In the genomic region with DNA sequence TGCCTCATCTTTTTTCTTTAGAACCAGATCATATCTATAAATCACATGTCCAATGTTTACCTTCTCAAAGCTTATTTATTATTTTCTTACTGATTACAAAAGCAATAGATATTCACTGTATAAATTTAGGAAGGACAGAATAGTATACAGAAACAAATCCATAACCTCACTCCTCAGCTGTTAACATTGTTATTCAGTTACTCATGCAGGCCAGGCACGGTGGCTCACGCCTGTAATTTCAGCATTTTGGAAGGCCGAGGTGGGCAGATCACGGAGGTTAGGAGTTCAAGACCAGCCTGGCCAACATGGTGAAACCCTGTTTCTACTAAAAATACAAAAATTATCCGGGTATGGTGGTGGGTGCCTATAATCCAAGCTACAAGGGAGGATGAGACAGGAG, we compare ENCODE assay signal across 14 cellular contexts. TPM values are rescaled to one million over a fixed set of nuclear protein-coding genes. Genes with fewer than 3 reads are reported as not detected.
DNase-seq lines count a peak whose midpoint lies in the region; ATAC-seq and TF ChIP-seq lines count a peak whose summit lies in the region.
"Had no signal": no experiment of that assay in that cellular context is flagged by ENCODE, and none has a peak within 500 bp of the region (broad histone marks: within the 10 kb centered on the region; RNA-seq: fewer than 3 reads in every experiment).

No MANE protein-coding gene starts in this region.

- TF ChIP-seq CTCF in adrenal gland (IDR thresholded peaks at IDR 0.05) (no peak), stomach (IDR thresholded peaks at IDR 0.05) (no peak), endothelial cell (IDR thresholded peaks at IDR 0.05; ENCODE audit: unreplicated experiment) (no peak), GM10248 (IDR thresholded peaks at IDR 0.05; ENCODE audit: control extremely low read depth, extremely low read depth, low read depth, missing control alignments) (no peak)

- peaks cover 27% of the 10 kb centered on the region for H3K4me1 Mint-ChIP-seq in T-helper 2 cell treated with Interferon-gamma antibody and Interleukin-4, amounts not matched to agents 5 μg/mL and 100 μg/mL, for 36 hours (ENCODE audit: low read depth)
- H3K4me1 Mint-ChIP-seq in endothelial cell (ENCODE audit: unreplicated experiment) = peaks cover 23% of the 10 kb centered on the region

- H3K4me3 Mint-ChIP-seq in T-helper 2 cell treated with Interferon-gamma antibody and Interleukin-4, amounts not matched to agents 5 μg/mL and 100 μg/mL, for 36 hours = no peak overlapping the region
- no peak overlapping the region for H3K4me3 Mint-ChIP-seq in endothelial cell (ENCODE audit: unreplicated experiment)

- intact Hi-C loops in adrenal gland (cut with DNase I) = no loop called here
- intact Hi-C loops in stomach (cut with DNase I; ENCODE audit: low total_unique reads) = no loop called here

- H3K36me3 ChIP-seq in adrenal gland (replicated peaks in 1 of 2) = peaks cover 0 to 33% of the 10 kb centered on the region in 2 donors
- peaks cover 33% of the 10 kb centered on the region for H3K36me3 ChIP-seq in muscle layer of colon (ENCODE audit: insufficient read depth, low read length)
- peaks cover 0 to 40% (median 34%) of the 10 kb centered on the region in 4 donors for H3K36me3 ChIP-seq in stomach
- H3K36me3 ChIP-seq: BLaER1 had no signal

- no peaks in the 10 kb centered on the region for H3K9me3 Mint-ChIP-seq in T-helper 2 cell treated with Interferon-gamma antibody and Interleukin-4, amounts not matched to agents 5 μg/mL and 100 μg/mL, for 36 hours
- no peaks in the 10 kb centered on the region for H3K9me3 Mint-ChIP-seq in endothelial cell (ENCODE audit: unreplicated experiment)

- no peak for ATAC-seq in HG02588 (IDR thresholded peaks at IDR 0.05; ENCODE audit: unreplicated experiment)

- H3K9me3 ChIP-seq in adrenal gland (replicated peaks in 1 of 3) (no peaks in the 10 kb centered on the region), muscle layer of colon (ENCODE audit: low read length) (no peaks in the 10 kb centered on the region), stomach (no peaks in the 10 kb centered on the region)
- H3K9me3 ChIP-seq: BLaER1 had no signal

- peaks cover 33 to 76% of the 10 kb centered on the region in 2 donors for H3K4me1 ChIP-seq in adrenal gland (replicated peaks in 1 of 2)
- peaks cover 71% of the 10 kb centered on the region for H3K4me1 ChIP-seq in muscle layer of colon (ENCODE audit: insufficient read depth, low read length)
- H3K4me1 ChIP-seq in stomach = peaks cover 65 to 100% (median 88%) of the 10 kb centered on the region in 4 donors

- peak overlapping the region; percentile 24 for H3K27ac Mint-ChIP-seq in T-helper 2 cell treated with Interferon-gamma antibody and Interleukin-4, amounts not matched to agents 5 μg/mL and 100 μg/mL, for 36 hours
- no peak overlapping the region for H3K27ac Mint-ChIP-seq in endothelial cell (ENCODE audit: unreplicated experiment)

- TF ChIP-seq EP300 in stomach (IDR thresholded peaks at IDR 0.05) = no peak

- peaks cover 16% of the 10 kb centered on the region for H3K36me3 Mint-ChIP-seq in T-helper 2 cell treated with Interferon-gamma antibody and Interleukin-4, amounts not matched to agents 5 μg/mL and 100 μg/mL, for 36 hours (ENCODE audit: low read depth)
- H3K36me3 Mint-ChIP-seq in endothelial cell (ENCODE audit: low read depth, unreplicated experiment) = no peaks in the 10 kb centered on the region

- no peaks in the 10 kb centered on the region for H3K27me3 Mint-ChIP-seq in T-helper 2 cell treated with Interferon-gamma antibody and Interleukin-4, amounts not matched to agents 5 μg/mL and 100 μg/mL, for 36 hours (ENCODE audit: low read depth)
- H3K27me3 Mint-ChIP-seq in endothelial cell (ENCODE audit: unreplicated experiment) = no peaks in the 10 kb centered on the region

- H3K4me3 ChIP-seq in adrenal gland = no peak overlapping the region
- H3K4me3 ChIP-seq in muscle layer of colon (ENCODE audit: low read depth in 1 of 2, low read length in 2 of 2) = no peak overlapping the region
- H3K4me3 ChIP-seq in stomach = no peak overlapping the region
- H3K4me3 ChIP-seq: BLaER1 had no signal

- POLR2A ChIA-PET in GM10248 (lab: Yijun Ruan, JAX) = no interaction called here

- TF ChIP-seq POLR2A in adrenal gland (IDR thresholded peaks at IDR 0.05) (no peak), stomach (IDR thresholded peaks at IDR 0.05) (no peak)

- no peak for DNase-seq in T-helper 2 cell treated with Interferon-gamma antibody and Interleukin-4, amounts not matched to agents 5 μg/mL and 100 μg/mL, for 36 hours (ENCODE audit: low spot score)
- DNase-seq in T-helper 2 cell (no peak), adrenal gland (no peak), stomach (no peak), endothelial cell (ENCODE audit: low spot score) (no peak), GM10248 (ENCODE audit: extremely low spot score) (no peak)
- DNase-seq: activated CD4-positive, CD25-positive, alpha-beta regulatory T cell; GDM1; NCI-H1694 treated with DMSO at 0.1 percent for 48 hours; NCI-H446; stimulated activated CD4-positive, alpha-beta T cell treated with anti-CD3 and anti-CD28 coated beads, Interleukin-4, amount 100 ng/mL, for 24 hours had no signal

- H3K27ac ChIP-seq in adrenal gland (peak overlapping the region in 4 of 5 donors; percentile 26 to 82 (median 45)), muscle layer of colon (ENCODE audit: low read depth, low read length) (peak overlapping the region; percentile 35), stomach (peak overlapping the region; percentile 5 to 85 (median 77))
- H3K27ac ChIP-seq: BLaER1 had no signal

- WGBS in adrenal gland, 4 donors = 75 to 87% (median 81%) methylated on average over 5 of the region's 5 CpGs
- 67 to 77% (median 73%) methylated on average over 5 of the region's 5 CpGs for WGBS in stomach, 5 donors

- CTCF ChIA-PET in GM10248 (lab: Yijun Ruan, JAX) = interaction anchor here (1.3 to 2.7 kb wide), 5 partner anchors 10 to 76 kb away, joined by 4 to 16 read pairs (median 8); no protein-coding TSS in a partner anchor

- H3K27me3 ChIP-seq in adrenal gland = no peaks in the 10 kb centered on the region
- H3K27me3 ChIP-seq in muscle layer of colon (ENCODE audit: control insufficient read depth in 1 of 2, insufficient read depth in 2 of 2, low read length in 2 of 2) = no peaks in the 10 kb centered on the region
- no peaks in the 10 kb centered on the region for H3K27me3 ChIP-seq in stomach
- H3K27me3 ChIP-seq: BLaER1 had no signal

- no peak overlapping the region for H3K9ac ChIP-seq in muscle layer of colon (ENCODE audit: low read length)
- H3K9ac ChIP-seq: BLaER1 had no signal

RNA-seq across cellular contexts. Expression of a gene that starts 15.3 kb away (rescaled TPM):
- total RNA-seq in adrenal gland = 100 to 1,000 TPM; 182 to 427 (median 220) TPM
- polyA plus RNA-seq in adrenal gland = 100 to 1,000 TPM; 134 to 191 (median 158) TPM
- 100 to 1,000 TPM in 4 of 5 donors, 10 to 100 TPM in 1; 85.7 to 238 (median 137) TPM for total RNA-seq in stomach
- polyA plus RNA-seq in stomach = 100 to 1,000 TPM in 1 of 3 donors, 10 to 100 TPM in 2; 35.3 to 174 (median 45.6) TPM
- total RNA-seq in endothelial cell (ENCODE audit: unreplicated experiment) = 16.1 TPM
